In the genomic region with DNA sequence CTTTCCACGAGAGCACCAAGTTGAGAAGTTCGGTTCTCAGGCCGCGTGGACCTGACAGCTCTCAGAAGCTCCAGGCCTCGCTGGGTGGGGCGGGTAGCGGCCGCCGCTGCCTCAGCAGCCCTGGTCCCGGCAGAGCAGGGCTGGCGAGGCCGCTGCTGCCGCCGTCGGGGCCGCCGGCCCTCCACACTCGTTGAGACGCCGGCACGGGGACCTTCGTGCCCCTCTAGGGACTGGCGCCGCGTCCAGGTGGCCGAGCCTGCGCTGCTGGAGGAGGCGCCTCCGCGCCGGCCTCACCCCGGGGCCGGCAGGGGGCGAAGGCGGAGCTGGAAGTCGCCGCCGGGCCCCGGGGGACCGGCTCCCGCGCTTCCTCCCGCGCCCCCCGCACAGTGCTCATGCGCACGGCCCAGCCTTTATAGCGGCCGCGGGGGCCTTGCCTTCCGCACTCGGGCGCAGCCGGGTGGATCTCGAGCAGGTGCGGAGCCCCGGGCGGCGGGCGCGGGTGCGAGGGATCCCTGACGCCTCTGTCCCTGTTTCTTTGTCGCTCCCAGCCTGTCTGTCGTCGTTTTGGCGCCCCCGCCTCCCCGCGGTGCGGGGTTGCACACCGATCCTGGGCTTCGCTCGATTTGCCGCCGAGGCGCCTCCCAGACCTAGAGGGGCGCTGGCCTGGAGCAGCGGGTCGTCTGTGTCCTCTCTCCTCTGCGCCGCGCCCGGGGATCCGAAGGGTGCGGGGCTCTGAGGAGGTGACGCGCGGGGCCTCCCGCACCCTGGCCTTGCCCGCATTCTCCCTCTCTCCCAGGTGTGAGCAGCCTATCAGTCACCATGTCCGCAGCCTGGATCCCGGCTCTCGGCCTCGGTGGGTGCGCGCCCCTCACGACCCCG, we compare ENCODE assay signal across 8 cellular contexts. TPM values are rescaled to one million over a fixed set of nuclear protein-coding genes. Genes with fewer than 3 reads are reported as not detected.
DNase-seq lines count a peak whose midpoint lies in the region; ATAC-seq and TF ChIP-seq lines count a peak whose summit lies in the region.

A gene (plus strand): TSS at position 440 of the 879 bp plus-strand sequence. CDS start 380 bp downstream, at position 820.

- H3K36me3 Mint-ChIP-seq in MCF 10A (ENCODE audit: insufficient read depth, unreplicated experiment) = no peaks in the 10 kb centered on the region

- no peaks in the 10 kb centered on the region for H3K4me1 ChIP-seq in RWPE2 (ENCODE audit: insufficient read depth, poor library complexity, severe bottlenecking)

- TF ChIP-seq CTCF in GM10266 (IDR thresholded peaks at IDR 0.05; ENCODE audit: control insufficient read depth, insufficient read depth, low read depth, missing control alignments) (peak; percentile 62), RWPE2 (IDR thresholded peaks at IDR 0.05; ENCODE audit: poor library complexity, severe bottlenecking) (peak; percentile 49), MCF 10A (IDR thresholded peaks at IDR 0.05; ENCODE audit: unreplicated experiment) (no peak)

- H3K4me1 Mint-ChIP-seq in MCF 10A (ENCODE audit: insufficient read depth, unreplicated experiment) = no peaks in the 10 kb centered on the region

- intact Hi-C loops in MCF 10A (cut with micrococcal nuclease) (no loop called here), left colon (cut with DNase I, micrococcal nuclease) (no loop called here)

- H3K27me3 Mint-ChIP-seq in MCF 10A (ENCODE audit: insufficient read depth, unreplicated experiment) = peaks cover 23% of the 10 kb centered on the region

- H3K27me3 ChIP-seq in RWPE2 (ENCODE audit: insufficient read depth, poor library complexity, severe bottlenecking) = peaks cover 56% of the 10 kb centered on the region

- H3K27ac Mint-ChIP-seq in MCF 10A (ENCODE audit: low read depth, unreplicated experiment) = no peak within 1 kb of the TSS

- H3K27ac ChIP-seq in RWPE2 (ENCODE audit: poor library complexity, severe bottlenecking) = no peak within 1 kb of the TSS

- H3K36me3 ChIP-seq in RWPE2 (ENCODE audit: low read depth) = no peaks in the 10 kb centered on the region

- H3K4me3 ChIP-seq in RWPE2 (ENCODE audit: severe bottlenecking) = peak within 1 kb of the TSS; percentile 30

- BruUV-seq in MCF 10A (replicated peaks; lab: Mats Ljungman, UMichigan) = no TSS peak

- no peaks in the 10 kb centered on the region for H3K9me3 ChIP-seq in RWPE2 (ENCODE audit: severe bottlenecking)

- ATAC-seq in GM21423 (IDR thresholded peaks at IDR 0.05; ENCODE audit: unreplicated experiment) (peak; percentile 83), RWPE2 (ENCODE audit: low read depth) (peak; percentile 62), left colon (peak; percentile 85)

- POLR2A ChIA-PET in MCF 10A (lab: Yijun Ruan, JAX) = no interaction called here

- DNase-seq in GM10266 (ENCODE audit: extremely low spot score) = peak; percentile 86
- DNase-seq in HPDE6-E6E7 (ENCODE audit: extremely low spot score) = peak; percentile 7
- DNase-seq in RWPE2 (ENCODE audit: low spot score) = no peak
- DNase-seq in MCF 10A (ENCODE audit: unreplicated experiment) = no peak
- peak in 1 of 2 donors; percentile 57 for DNase-seq in left colon
- peak; percentile 52 for DNase-seq in stimulated activated CD8-positive, alpha-beta memory T cell treated with anti-CD3 and anti-CD28 coated beads, Interleukin-4, amount 100 ng/mL, for 48 hours
- DNase-seq in OCI-M2 (lab: John Stamatoyannopoulos, UW; ENCODE audit: unreplicated experiment) = no peak

- CTCF ChIA-PET in MCF 10A (lab: Yijun Ruan, JAX) = interaction anchor here (0.5 to 0.6 kb wide), 2 partner anchors 51 to 102 kb away, joined by 3 read pairs; no protein-coding TSS in a partner anchor

- H3K9me3 Mint-ChIP-seq in MCF 10A (ENCODE audit: unreplicated experiment) = no peaks in the 10 kb centered on the region

- peak within 1 kb of the TSS; percentile 64 for H3K4me3 Mint-ChIP-seq in MCF 10A (ENCODE audit: unreplicated experiment)

RNA-seq across cellular contexts. Expression of the gene that starts here (rescaled TPM):
- total RNA-seq in MCF 10A (2022) (0.23 TPM in 1 of 2 replicates, not detected in the other), left colon (1 to 10 TPM; 3.1 to 4.4 TPM)

Comparison
In these comparisons a context has a peak if more than half of its experiments do, and no peak if none do; other contexts are left out.
1. DNase-seq: peak in GM10266 (single experiment), HPDE6-E6E7 (single experiment) and stimulated activated CD8-positive, alpha-beta memory T cell treated with anti-CD3 and anti-CD28 coated beads, Interleukin-4, amount 100 ng/mL, for 48 hours (single experiment); none in RWPE2 (single experiment), MCF 10A (single experiment) and OCI-M2 (single experiment).
2. Peak in every context shown above with its lines, with median percentiles within 50 percentile points of each other: ATAC-seq.